Comparison of ENCODE assay signal across 8 cellular contexts in the genomic region with DNA sequence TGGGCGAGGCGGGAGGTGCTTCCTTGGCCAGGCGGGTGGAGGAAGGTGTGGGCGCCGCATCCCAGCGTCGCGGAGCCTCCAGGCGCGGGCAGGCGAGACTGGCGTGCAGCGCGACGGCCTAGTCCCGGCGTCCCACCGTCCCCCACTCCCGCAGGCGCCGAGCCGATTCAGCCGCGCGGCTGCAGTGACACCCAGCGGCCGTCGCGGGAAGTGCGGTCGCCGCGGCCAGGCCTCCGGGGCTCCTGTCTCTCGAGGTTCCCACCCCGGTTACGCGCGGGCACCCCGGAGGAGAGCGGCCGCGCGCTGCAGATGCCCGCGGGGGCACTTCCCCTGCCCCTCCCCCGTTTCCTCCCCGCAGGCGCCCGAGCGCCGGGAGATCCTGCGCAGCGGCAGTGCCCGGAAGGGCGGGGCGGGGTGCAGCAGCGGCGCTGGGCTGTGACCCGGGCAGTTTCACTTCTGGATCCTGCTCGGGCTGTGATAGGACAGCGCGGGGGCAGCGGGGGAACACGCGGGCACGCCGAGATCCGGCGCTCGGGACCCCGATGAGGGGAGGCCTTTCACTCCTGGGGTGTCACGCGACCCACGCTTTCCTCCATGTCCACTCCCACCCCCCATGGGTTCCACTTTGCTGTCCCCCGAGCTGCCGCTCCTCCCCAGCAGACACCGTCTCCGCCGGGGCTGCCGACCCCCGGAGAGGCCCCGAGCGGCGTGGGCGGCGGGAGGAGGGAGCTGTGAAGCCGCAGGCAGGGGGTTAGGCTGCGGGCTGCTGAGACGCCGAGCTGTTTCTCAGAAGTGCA. TPM values are rescaled to one million over a fixed set of nuclear protein-coding genes. Genes with fewer than 3 reads are reported as not detected.
DNase-seq lines count a peak whose midpoint lies in the region; ATAC-seq, FAIRE-seq and TF ChIP-seq lines count a peak whose summit lies in the region.

No MANE protein-coding gene starts in this region.

- intact Hi-C loops in activated T-helper 1 cell treated with anti-CD3 and anti-CD28 coated beads, Interleukin-12 subunit alpha, Interleukin-12 subunit beta, Interleukin-2, Interleukin-4 antibody, amounts not matched to agents 30 ng/mL and 10 ng/mL and 1 ng/mL, durations not matched to agents 14 hours and 24 hours and 36 hours (cut with micrococcal nuclease): loop anchor here (1.0 to 10.0 kb wide), 12 partner anchors 16 to 226 kb away; partner anchors contain the start of genes LRRC3C, MIEN1, ORMDL3 and PGAP3
- intact Hi-C loops in natural killer cell (cut with micrococcal nuclease): loop anchor here (1.0 to 5.0 kb wide), 6 partner anchors 59 to 226 kb away; partner anchors contain the start of genes IKZF3, PSMD3 and STARD3

- H3F3A ChIP-seq in DOHH2 (ENCODE audit: control insufficient read depth, insufficient read depth): peaks cover 48% of the 10 kb centered on the region

- H3K9me3 ChIP-seq in DOHH2 (ENCODE audit: control insufficient read depth, insufficient read depth, low read length) (no peaks in the 10 kb centered on the region), fibroblast of lung (ENCODE audit: control insufficient read depth, insufficient read depth, low read depth, low read length) (no peaks in the 10 kb centered on the region)

- H3K4me1 ChIP-seq in DOHH2 (ENCODE audit: control insufficient read depth, low read length): peaks cover 64% of the 10 kb centered on the region
- H3K4me1 ChIP-seq in fibroblast of lung (ENCODE audit: control insufficient read depth, extremely low read depth, insufficient read depth, low read length): peaks cover 2% of the 10 kb centered on the region

- H4K20me1 ChIP-seq in DOHH2 (ENCODE audit: control insufficient read depth, insufficient read depth, low read depth, low read length) (no peaks in the 10 kb centered on the region), fibroblast of lung (ENCODE audit: control insufficient read depth, extremely low read depth, insufficient read depth, low read length) (no peaks in the 10 kb centered on the region)

- H3K27me3 Mint-ChIP-seq in activated T-helper 1 cell treated with anti-CD3 and anti-CD28 coated beads, Interleukin-12 subunit alpha, Interleukin-12 subunit beta, Interleukin-2, Interleukin-4 antibody, amounts not matched to agents 30 ng/mL and 10 ng/mL and 1 ng/mL, durations not matched to agents 14 hours and 24 hours and 36 hours (ENCODE audit: insufficient read depth): no peaks in the 10 kb centered on the region
- H3K27me3 Mint-ChIP-seq in natural killer cell (ENCODE audit: low read depth in 2 of 2): no peaks in the 10 kb centered on the region

- H3K79me2 ChIP-seq in DOHH2 (ENCODE audit: control insufficient read depth, low read length): peaks cover 11% of the 10 kb centered on the region
- H3K79me2 ChIP-seq in fibroblast of lung (ENCODE audit: control insufficient read depth, insufficient read depth, low read length): no peaks in the 10 kb centered on the region

- H3K36me3 Mint-ChIP-seq in activated T-helper 1 cell treated with anti-CD3 and anti-CD28 coated beads, Interleukin-12 subunit alpha, Interleukin-12 subunit beta, Interleukin-2, Interleukin-4 antibody, amounts not matched to agents 30 ng/mL and 10 ng/mL and 1 ng/mL, durations not matched to agents 14 hours and 24 hours and 36 hours (ENCODE audit: low read depth): peaks cover 6% of the 10 kb centered on the region
- H3K36me3 Mint-ChIP-seq in natural killer cell: no peaks in the 10 kb centered on the region

- H3K27ac Mint-ChIP-seq in activated T-helper 1 cell treated with anti-CD3 and anti-CD28 coated beads, Interleukin-12 subunit alpha, Interleukin-12 subunit beta, Interleukin-2, Interleukin-4 antibody, amounts not matched to agents 30 ng/mL and 10 ng/mL and 1 ng/mL, durations not matched to agents 14 hours and 24 hours and 36 hours: peak overlapping the region; percentile 53
- H3K27ac Mint-ChIP-seq in natural killer cell: peak overlapping the region; percentile 94 to 99

- peak overlapping the region; percentile 78 for H3K4me3 ChIP-seq in DOHH2 (ENCODE audit: low read length)
- peak overlapping the region; percentile 56 to 78 (median 63) for H3K4me3 ChIP-seq in fibroblast of lung (replicated peaks in 1 of 4; ENCODE audit: control extremely low read depth in 1 of 4, insufficient read depth in 1 of 4, low read depth in 3 of 4, low read length in 4 of 4)

- in situ Hi-C loops in KBM-7 (cut with MboI; ENCODE audit: low pct_unique_long_range_greater_than_20kb, low sequenced_read_pairs): no loop called here

- peak overlapping the region; percentile 81 for H3K4me3 Mint-ChIP-seq in activated T-helper 1 cell treated with anti-CD3 and anti-CD28 coated beads, Interleukin-12 subunit alpha, Interleukin-12 subunit beta, Interleukin-2, Interleukin-4 antibody, amounts not matched to agents 30 ng/mL and 10 ng/mL and 1 ng/mL, durations not matched to agents 14 hours and 24 hours and 36 hours
- peak overlapping the region; percentile 83 for H3K4me3 Mint-ChIP-seq in natural killer cell

- no peaks in the 10 kb centered on the region for H3K9me2 ChIP-seq in DOHH2 (replicated peaks; ENCODE audit: control insufficient read depth, low read length)

- H3K9me3 Mint-ChIP-seq in activated T-helper 1 cell treated with anti-CD3 and anti-CD28 coated beads, Interleukin-12 subunit alpha, Interleukin-12 subunit beta, Interleukin-2, Interleukin-4 antibody, amounts not matched to agents 30 ng/mL and 10 ng/mL and 1 ng/mL, durations not matched to agents 14 hours and 24 hours and 36 hours: no peaks in the 10 kb centered on the region
- H3K9me3 Mint-ChIP-seq in natural killer cell: no peaks in the 10 kb centered on the region

- H3K27ac ChIP-seq in DOHH2 (ENCODE audit: low read depth, low read length): peak overlapping the region; percentile 100
- H3K27ac ChIP-seq in fibroblast of lung (ENCODE audit: insufficient read depth, low read length): peak overlapping the region; percentile 72

- TF ChIP-seq CTCF in DOHH2 (IDR thresholded peaks at IDR 0.05; ENCODE audit: low read depth, low read length, poor library complexity, severe bottlenecking) (peak; percentile 78), fibroblast of lung (conservative IDR thresholded peaks at IDR 0.05 in 1 of 2, IDR thresholded peaks at IDR 0.05 in 1 of 2; ENCODE audit: low read depth in 1 of 2, low read length in 2 of 2) (peak; percentile 53 to 63), natural killer cell (IDR thresholded peaks at IDR 0.05) (peak; percentile 87)

- peaks cover 60% of the 10 kb centered on the region for H3K4me1 Mint-ChIP-seq in activated T-helper 1 cell treated with anti-CD3 and anti-CD28 coated beads, Interleukin-12 subunit alpha, Interleukin-12 subunit beta, Interleukin-2, Interleukin-4 antibody, amounts not matched to agents 30 ng/mL and 10 ng/mL and 1 ng/mL, durations not matched to agents 14 hours and 24 hours and 36 hours (ENCODE audit: low read depth)
- H3K4me1 Mint-ChIP-seq in natural killer cell: peaks cover 57 to 58% of the 10 kb centered on the region in 2 donors

- no peaks in the 10 kb centered on the region for H3K27me3 ChIP-seq in DOHH2 (ENCODE audit: control insufficient read depth, low read length)
- H3K27me3 ChIP-seq in fibroblast of lung (ENCODE audit: control insufficient read depth, insufficient read depth, low read length): peaks cover 2% of the 10 kb centered on the region

- H3K9ac ChIP-seq in fibroblast of lung (ENCODE audit: insufficient read depth, low read length): peak overlapping the region; percentile 82

- H2AFZ ChIP-seq in fibroblast of lung (ENCODE audit: low read length): peak overlapping the region; percentile 93

- ATAC-seq in GM21723 (IDR thresholded peaks at IDR 0.05; ENCODE audit: unreplicated experiment) (peak; percentile 58), natural killer cell (peak; percentile 72 to 93 (median 79))

- peak overlapping the region; percentile 98 for H3K4me2 ChIP-seq in DOHH2 (ENCODE audit: low read length)
- peak overlapping the region; percentile 90 for H3K4me2 ChIP-seq in fibroblast of lung (ENCODE audit: extremely low read depth, insufficient read depth, low read length)

- H3K36me3 ChIP-seq in DOHH2 (ENCODE audit: control insufficient read depth, low read length): peaks cover 20% of the 10 kb centered on the region
- H3K36me3 ChIP-seq in fibroblast of lung (ENCODE audit: control insufficient read depth, insufficient read depth, low read length): no peaks in the 10 kb centered on the region

- FAIRE-seq in RCC 7860 (lab: Jason Lieb, UNC): no peak

- peak; percentile 92 for DNase-seq in KBM-7
- DNase-seq in RCC 7860 (ENCODE audit: low spot score): peak; percentile 89
- DNase-seq in activated T-helper 1 cell treated with anti-CD3 and anti-CD28 coated beads, Interleukin-12 subunit alpha, Interleukin-12 subunit beta, Interleukin-2, Interleukin-4 antibody, amounts not matched to agents 30 ng/mL and 10 ng/mL and 1 ng/mL, durations not matched to agents 14 hours and 24 hours and 36 hours (ENCODE audit: low spot score): peak; percentile 97
- DNase-seq in fibroblast of lung (ENCODE audit: low read depth in 2 of 2): peak; percentile 67 to 89
- peak; percentile 97 for DNase-seq in natural killer cell
- peak; percentile 90 to 99 (median 96) for DNase-seq in stimulated activated naive CD4-positive, alpha-beta T cell (lab: John Stamatoyannopoulos, UW)

RNA-seq across cellular contexts. Expression of gene GRB7, which starts 16.6 kb away (rescaled TPM):
- total RNA-seq in activated T-helper 1 cell treated with anti-CD3 and anti-CD28 coated beads, Interleukin-12 subunit alpha, Interleukin-12 subunit beta, Interleukin-2, Interleukin-4 antibody, amounts not matched to agents 30 ng/mL and 10 ng/mL and 1 ng/mL, durations not matched to agents 14 hours and 24 hours and 36 hours: 0.64 and 0.73 TPM in 2 replicates
- total RNA-seq in fibroblast of lung (under 0.01 and 0.77 TPM in 2 replicates), natural killer cell (under 1 TPM in 1 of 3 donors, not detected in 2; 0.27 TPM)
- 0.07 TPM in 2 replicates for polyA plus RNA-seq in fibroblast of lung
- polyA plus RNA-seq in fibroblast of lung (2012): 0.36 and 0.40 TPM in 2 replicates
- polyA minus RNA-seq in fibroblast of lung (ENCODE audit: low replicate concordance): not detected in 2 replicates

RNA-seq across cellular contexts. Expression of gene MIEN1, which starts 24.0 kb away (rescaled TPM):
- total RNA-seq in activated T-helper 1 cell treated with anti-CD3 and anti-CD28 coated beads, Interleukin-12 subunit alpha, Interleukin-12 subunit beta, Interleukin-2, Interleukin-4 antibody, amounts not matched to agents 30 ng/mL and 10 ng/mL and 1 ng/mL, durations not matched to agents 14 hours and 24 hours and 36 hours: 33.3 and 37.1 TPM in 2 replicates
- total RNA-seq in fibroblast of lung (18.2 and 25.6 TPM in 2 replicates), natural killer cell (10 to 100 TPM; 48.8 to 55.2 (median 51.6) TPM)
- 58.0 and 66.2 TPM in 2 replicates for polyA plus RNA-seq in fibroblast of lung
- 77.5 and 83.3 TPM in 2 replicates for polyA plus RNA-seq in fibroblast of lung (2012)
- 45.7 and 76.8 TPM in 2 replicates for polyA minus RNA-seq in fibroblast of lung (ENCODE audit: low replicate concordance)

RNA-seq across cellular contexts. Expression of gene ERBB2, which starts 54.5 kb away (rescaled TPM):
- 2.5 and 3.0 TPM in 2 replicates for total RNA-seq in activated T-helper 1 cell treated with anti-CD3 and anti-CD28 coated beads, Interleukin-12 subunit alpha, Interleukin-12 subunit beta, Interleukin-2, Interleukin-4 antibody, amounts not matched to agents 30 ng/mL and 10 ng/mL and 1 ng/mL, durations not matched to agents 14 hours and 24 hours and 36 hours
- total RNA-seq in fibroblast of lung: 24.7 and 33.9 TPM in 2 replicates
- 24.7 and 25.0 TPM in 2 replicates for polyA plus RNA-seq in fibroblast of lung
- 33.0 and 37.0 TPM in 2 replicates for polyA plus RNA-seq in fibroblast of lung (2012)
- 184 and 211 TPM in 2 replicates for polyA minus RNA-seq in fibroblast of lung (ENCODE audit: low replicate concordance)
- total RNA-seq in natural killer cell: 100 to 1,000 TPM in 1 of 3 donors, 10 to 100 TPM in 2; 77.6 to 115 (median 82.1) TPM

Comparison
In these comparisons a context has a peak if more than half of its experiments do, and no peak if none do; other contexts are left out.
1. Peak in every context shown above with its lines: DNase-seq, ATAC-seq, H3K4me3 ChIP-seq and H3K27ac ChIP-seq.